ENCODE assay signal across 8 cellular contexts in genomic region chr11:13339196-13340153, GRCh38.
DNase-seq lines count a peak whose midpoint lies in the region; ATAC-seq lines count a peak whose summit lies in the region.

No MANE protein-coding gene starts in this region.

- H3K9me3 ChIP-seq in BLaER1, result no peaks in the 10 kb centered on the region

- H3K9ac ChIP-seq in BLaER1, result no peak overlapping the region

- no peak overlapping the region for H3K4me3 ChIP-seq in BLaER1

- H3K27ac Mint-ChIP-seq in activated naive CD4-positive, alpha-beta T cell treated with anti-CD3 and anti-CD28 coated beads, Interleukin-2, amount 50 U/mL, for 72 hours, result peak overlapping the region; percentile 57 to 75

- H3K4me1 ChIP-seq in BLaER1, result peaks cover 23% of the 10 kb centered on the region

- no peak for DNase-seq in activated naive CD4-positive, alpha-beta T cell treated with anti-CD3 and anti-CD28 coated beads, Interleukin-2, amount 50 U/mL, for 72 hours (ENCODE audit: low spot score in 2 of 2)
- DNase-seq in iris pigment epithelial cell (ENCODE audit: low read depth), result peak; percentile 97
- no peak for DNase-seq in SIG-M5 treated with dmso at 0.1 percent for 504 hours (lab: John Stamatoyannopoulos, UW; ENCODE audit: unreplicated experiment)
- no peak for DNase-seq in NCI-H2107 (lab: John Stamatoyannopoulos, UW)

- H4K20me1 ChIP-seq in BLaER1, result peaks cover 85% of the 10 kb centered on the region

- H3K27ac ChIP-seq in BLaER1, result no peak overlapping the region

- no peaks in the 10 kb centered on the region for H3K36me3 Mint-ChIP-seq in activated naive CD4-positive, alpha-beta T cell treated with anti-CD3 and anti-CD28 coated beads, Interleukin-2, amount 50 U/mL, for 72 hours

- H3K27me3 ChIP-seq in BLaER1, result no peaks in the 10 kb centered on the region

- no peaks in the 10 kb centered on the region for H3K9me3 Mint-ChIP-seq in activated naive CD4-positive, alpha-beta T cell treated with anti-CD3 and anti-CD28 coated beads, Interleukin-2, amount 50 U/mL, for 72 hours

- H3K4me2 ChIP-seq in BLaER1, result peak overlapping the region; percentile 48

- ATAC-seq in HG03432 (IDR thresholded peaks at IDR 0.05; ENCODE audit: unreplicated experiment) (peak; percentile 29), GM21576 (IDR thresholded peaks at IDR 0.05; ENCODE audit: unreplicated experiment) (no peak), GM18498 (IDR thresholded peaks at IDR 0.05; ENCODE audit: unreplicated experiment) (no peak)
- ATAC-seq in activated naive CD4-positive, alpha-beta T cell treated with anti-CD3 and anti-CD28 coated beads, Interleukin-2, amount 50 U/mL, for 72 hours, result peak; percentile 58 to 65

- peaks cover 12% of the 10 kb centered on the region for H3K36me3 ChIP-seq in BLaER1

Comparison
In these comparisons a context has a peak if more than half of its experiments do, and no peak if none do; other contexts are left out.
1. ATAC-seq: peak in HG03432 (single experiment) and activated naive CD4-positive, alpha-beta T cell treated with anti-CD3 and anti-CD28 coated beads, Interleukin-2, amount 50 U/mL, for 72 hours (2 of 2); none in GM21576 (single experiment) and GM18498 (single experiment).